21 cellular contexts compared by ENCODE assay signal in genomic region chr1:234870582-234870981, GRCh38.
"Had no signal": no experiment of that assay in that cellular context is flagged by ENCODE, and none has a peak within 500 bp of the region (broad histone marks: within the 10 kb centered on the region; RNA-seq: fewer than 3 reads in every experiment).

No MANE protein-coding gene starts in this region.

- H3K36me3 Mint-ChIP-seq: brain; naive thymus-derived CD8-positive, alpha-beta T cell; T-cell had no signal

- H3K9me3 Mint-ChIP-seq: activated B cell treated with CpG ODN at 0.5 μM for 24 hours; activated naive CD8-positive, alpha-beta T cell treated with anti-CD3 and anti-CD28 coated beads, Interleukin-2, amount 50 U/mL, for 24 hours; naive thymus-derived CD8-positive, alpha-beta T cell; T-cell had no signal

- H3K4me3 ChIP-seq: tibial nerve, uterus had no signal

- H3K27ac ChIP-seq: tibial nerve, uterus had no signal

- H3K27me3 ChIP-seq: tibial nerve, uterus had no signal

- H3K36me3 ChIP-seq: tibial nerve, uterus had no signal

- H3K4me1 Mint-ChIP-seq: activated B cell treated with CpG ODN at 0.5 μM for 24 hours had no signal

- H3K4me1 ChIP-seq: uterus had no signal

- DNase-seq: activated B cell treated with CpG ODN at 0.5 μM for 24 hours; activated CD4-positive, alpha-beta memory T cell treated with anti-CD3 and anti-CD28 coated beads, Interleukin-2, amount 10 ng/mL, durations not matched to agents 7 days and 5 days; activated CD4-positive, alpha-beta T cell treated with anti-CD3 and anti-CD28 coated beads for 48 hours; activated CD8-positive, alpha-beta memory T cell treated with anti-CD3 and anti-CD28 coated beads, Interleukin-2, amount 10 ng/mL, durations not matched to agents 7 days and 5 days; activated naive CD4-positive, alpha-beta T cell treated with anti-CD3 and anti-CD28 coated beads for 36 hours; activated naive CD8-positive, alpha-beta T cell treated with anti-CD3 and anti-CD28 coated beads, Interleukin-2, amount 50 U/mL, for 24 hours; central memory CD4-positive, alpha-beta T cell; foreskin melanocyte; kidney glomerular epithelial cell; naive thymus-derived CD8-positive, alpha-beta T cell; posterior cingulate gyrus; stimulated activated CD4-positive, alpha-beta T cell treated with anti-CD3 and anti-CD28 coated beads, Interleukin-12 subunit alpha, Interleukin-12 subunit beta, amount 100 ng/mL, for 4 hours; stimulated activated CD4-positive, alpha-beta T cell treated with anti-CD3 and anti-CD28 coated beads, Interleukin-2, amount 100 ng/mL, for 24 hours; stimulated activated naive CD8-positive, alpha-beta T cell treated with anti-CD3 and anti-CD28 coated beads, Interleukin-15, Interleukin-2, amounts not matched to agents 100 U/mL and 50 U/mL, for 24 hours; substantia nigra; T-cell; T-helper 9 cell had no signal

- H3K9me3 ChIP-seq: tibial nerve, uterus had no signal

- H3K27ac Mint-ChIP-seq: activated B cell treated with CpG ODN at 0.5 μM for 24 hours; activated CD4-positive, alpha-beta memory T cell treated with anti-CD3 and anti-CD28 coated beads, Interleukin-2, amount 10 ng/mL, durations not matched to agents 7 days and 5 days; activated CD8-positive, alpha-beta memory T cell treated with anti-CD3 and anti-CD28 coated beads, Interleukin-2, amount 10 ng/mL, durations not matched to agents 7 days and 5 days; activated naive CD4-positive, alpha-beta T cell treated with anti-CD3 and anti-CD28 coated beads for 36 hours; activated naive CD8-positive, alpha-beta T cell treated with anti-CD3 and anti-CD28 coated beads, Interleukin-2, amount 50 U/mL, for 24 hours; activated T-helper 17 cell treated with anti-CD3 and anti-CD28 coated beads, Interleukin-2, amount 50 U/mL, for 72 hours; T-cell had no signal

- ATAC-seq: activated CD8-positive, alpha-beta memory T cell treated with anti-CD3 and anti-CD28 coated beads, Interleukin-2, amount 10 ng/mL, durations not matched to agents 7 days and 5 days; activated naive CD8-positive, alpha-beta T cell treated with anti-CD3 and anti-CD28 coated beads, Interleukin-2, amount 50 U/mL, for 24 hours; activated T-helper 17 cell treated with anti-CD3 and anti-CD28 coated beads, Interleukin-2, amount 50 U/mL, for 72 hours; naive thymus-derived CD8-positive, alpha-beta T cell; stimulated activated naive CD8-positive, alpha-beta T cell treated with anti-CD3 and anti-CD28 coated beads, Interleukin-15, Interleukin-2, amounts not matched to agents 100 U/mL and 50 U/mL, for 24 hours; T-cell had no signal

- H3K4me3 Mint-ChIP-seq: activated B cell treated with CpG ODN at 0.5 μM for 24 hours; activated CD4-positive, alpha-beta memory T cell treated with anti-CD3 and anti-CD28 coated beads, Interleukin-2, amount 10 ng/mL, durations not matched to agents 7 days and 5 days; activated CD8-positive, alpha-beta memory T cell treated with anti-CD3 and anti-CD28 coated beads, Interleukin-2, amount 10 ng/mL, durations not matched to agents 7 days and 5 days; activated naive CD4-positive, alpha-beta T cell treated with anti-CD3 and anti-CD28 coated beads for 36 hours; activated naive CD8-positive, alpha-beta T cell treated with anti-CD3 and anti-CD28 coated beads, Interleukin-2, amount 50 U/mL, for 24 hours; activated T-helper 17 cell treated with anti-CD3 and anti-CD28 coated beads, Interleukin-2, amount 50 U/mL, for 72 hours; brain; naive thymus-derived CD8-positive, alpha-beta T cell; T-cell had no signal

- H3K27me3 Mint-ChIP-seq: activated B cell treated with CpG ODN at 0.5 μM for 24 hours; activated CD4-positive, alpha-beta memory T cell treated with anti-CD3 and anti-CD28 coated beads, Interleukin-2, amount 10 ng/mL, durations not matched to agents 7 days and 5 days; activated CD8-positive, alpha-beta memory T cell treated with anti-CD3 and anti-CD28 coated beads, Interleukin-2, amount 10 ng/mL, durations not matched to agents 7 days and 5 days; activated naive CD8-positive, alpha-beta T cell treated with anti-CD3 and anti-CD28 coated beads, Interleukin-2, amount 50 U/mL, for 24 hours; activated T-helper 17 cell treated with anti-CD3 and anti-CD28 coated beads, Interleukin-2, amount 50 U/mL, for 72 hours; naive thymus-derived CD8-positive, alpha-beta T cell; T-cell had no signal
